8 cellular contexts compared by ENCODE assay signal in the genomic region with DNA sequence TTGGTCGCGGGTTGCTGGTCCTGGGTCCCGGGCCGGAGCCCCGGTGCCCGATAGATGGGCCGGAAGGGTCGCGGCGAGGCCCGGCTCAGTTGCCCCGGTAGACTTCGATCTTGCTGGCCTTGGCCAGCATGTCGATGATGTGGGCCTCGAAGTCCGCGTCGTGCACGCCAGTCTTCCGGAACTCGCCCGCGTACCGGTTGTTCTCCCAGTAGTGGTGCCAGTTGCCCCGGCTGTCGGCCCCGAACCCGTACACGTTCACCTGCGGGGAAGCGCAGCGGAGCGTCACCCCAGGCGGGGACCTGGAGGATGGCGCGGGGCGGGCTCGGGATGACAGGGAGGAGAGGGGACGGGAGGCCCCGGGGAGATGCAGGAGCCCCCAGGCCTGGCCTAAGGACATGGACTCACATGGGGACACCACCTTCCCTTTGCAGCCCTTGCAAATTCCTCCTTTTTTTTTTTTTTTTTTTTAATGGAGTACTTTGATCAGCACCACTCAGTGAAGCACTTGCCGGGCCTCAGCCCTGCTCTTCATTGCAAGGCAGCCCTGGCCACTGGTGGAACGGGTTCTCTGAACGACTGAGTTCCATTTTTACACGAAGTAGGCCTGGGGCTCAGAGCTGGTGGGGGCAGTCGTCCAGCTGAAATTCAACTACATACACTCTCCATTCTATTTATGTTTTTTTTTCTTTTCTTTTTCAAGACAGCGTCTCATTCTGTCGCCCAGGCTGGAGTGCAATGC. TPM values are rescaled to one million over a fixed set of nuclear protein-coding genes. Genes with fewer than 3 reads are reported as not detected.
A peak's percentile ranks its signal among the peaks of the same experiment; 100 is the strongest.
DNase-seq lines count a peak whose midpoint lies in the region; ATAC-seq and TF ChIP-seq lines count a peak whose summit lies in the region.

No MANE protein-coding gene starts in this region.

- peaks cover 27% of the 10 kb centered on the region for H3K36me3 Mint-ChIP-seq in nephron (ENCODE audit: low read depth)

- peak overlapping the region; percentile 94 to 95 (median 95) for H3K4me3 Mint-ChIP-seq in nephron

- H3K4me3 ChIP-seq in GM06990 (replicated peaks; ENCODE audit: low read depth, low read length) (peak overlapping the region; percentile 63), Loucy (ENCODE audit: low read length, poor library complexity, severe bottlenecking) (peak overlapping the region; percentile 99), ectodermal cell (ENCODE audit: insufficient read depth, low read depth, low read length) (peak overlapping the region; percentile 93)

- no peak for DNase-seq in GM06990 (ENCODE audit: extremely low read depth, insufficient read length)
- no peak for DNase-seq in middle frontal gyrus (ENCODE audit: extremely low spot score, low spot score)
- DNase-seq in OCI-M2 (lab: John Stamatoyannopoulos, UW; ENCODE audit: unreplicated experiment) = no peak
- no peak for DNase-seq in inferior parietal cortex (ENCODE audit: extremely low spot score)

- peaks cover 22% of the 10 kb centered on the region for H3K4me1 ChIP-seq in Loucy (ENCODE audit: insufficient read depth, low read length, poor library complexity, severe bottlenecking)
- H3K4me1 ChIP-seq in ectodermal cell (ENCODE audit: control insufficient read depth, insufficient read depth, low read length) = peaks cover 8% of the 10 kb centered on the region

- peak overlapping the region; percentile 95 for H3K9ac ChIP-seq in Loucy (ENCODE audit: low read depth, low read length, poor library complexity, severe bottlenecking)

- ATAC-seq in HG02973 (IDR thresholded peaks at IDR 0.05; ENCODE audit: unreplicated experiment) = no peak

- no peaks in the 10 kb centered on the region for H3K9me2 ChIP-seq in Loucy (replicated peaks; ENCODE audit: low read depth, low read length)

- H3F3A ChIP-seq in Loucy (ENCODE audit: low read depth) = peaks cover 9% of the 10 kb centered on the region

- no peaks in the 10 kb centered on the region for H3K9me3 Mint-ChIP-seq in nephron

- H3K79me2 ChIP-seq in Loucy (ENCODE audit: insufficient read depth, low read length) = peaks cover 14% of the 10 kb centered on the region; the same call in 1 of the 2 replicates

- H3K27me3 Mint-ChIP-seq in nephron (ENCODE audit: low read depth) = no peaks in the 10 kb centered on the region

- no peak overlapping the region for H3K27ac ChIP-seq in ectodermal cell (ENCODE audit: insufficient read depth, low read depth, low read length, poor library complexity, severe bottlenecking)

- peak overlapping the region in 2 of 3 experiments; percentile 96 to 97 for H3K27ac Mint-ChIP-seq in nephron

- H3K27me3 ChIP-seq in GM06990 (replicated peaks; ENCODE audit: control insufficient read depth, insufficient read depth, low read length) (no peaks in the 10 kb centered on the region), Loucy (ENCODE audit: insufficient read depth, low read length, poor library complexity, severe bottlenecking) (no peaks in the 10 kb centered on the region), ectodermal cell (ENCODE audit: control insufficient read depth, insufficient read depth, low read length, poor library complexity, severe bottlenecking) (no peaks in the 10 kb centered on the region)

- peaks cover 5% of the 10 kb centered on the region for H3K36me3 ChIP-seq in GM06990 (ENCODE audit: control insufficient read depth, insufficient read depth, low read length)
- H3K36me3 ChIP-seq in Loucy (ENCODE audit: insufficient read depth, low read length) = peaks cover 3% of the 10 kb centered on the region; the same call in 1 of the 2 replicates
- H3K36me3 ChIP-seq in ectodermal cell (ENCODE audit: control insufficient read depth, insufficient read depth, low read length) = peaks cover 2% of the 10 kb centered on the region

- WGBS in ectodermal cell, 2 experiments = 16% methylated on average over 47 of the region's 47 CpGs

- peak overlapping the region; percentile 93 for H2AFZ ChIP-seq in Loucy (ENCODE audit: low read length)

- peaks cover 9% of the 10 kb centered on the region for H4K20me1 ChIP-seq in Loucy (ENCODE audit: insufficient read depth, low read length, poor library complexity, severe bottlenecking)

- H3K4me2 ChIP-seq in Loucy (ENCODE audit: low read depth, low read length, poor library complexity, severe bottlenecking) = peak overlapping the region; percentile 79

- no peak for TF ChIP-seq CTCF in GM06990 (IDR thresholded peaks at IDR 0.05; ENCODE audit: insufficient read depth, low read length, poor library complexity, severe bottlenecking)
- no peak for TF ChIP-seq CTCF in Loucy (conservative IDR thresholded peaks at IDR 0.05; ENCODE audit: low read length)
- no peak for TF ChIP-seq CTCF in nephron (IDR thresholded peaks at IDR 0.05; ENCODE audit: unreplicated experiment in 3 of 3)

- peaks cover 5% of the 10 kb centered on the region for H3K4me1 Mint-ChIP-seq in nephron

- H3K9me3 ChIP-seq in Loucy (ENCODE audit: insufficient read depth, low read depth, low read length) (no peaks in the 10 kb centered on the region), ectodermal cell (ENCODE audit: control insufficient read depth, low read length) (no peaks in the 10 kb centered on the region)

RNA-seq across cellular contexts. Expression of gene DDX19A, which starts 35.1 kb away (rescaled TPM):
- 69.1 TPM for polyA plus RNA-seq in ectodermal cell (2013, experiment 1 of 4)
- polyA plus RNA-seq in ectodermal cell (2013, experiment 2 of 4) = 66.1 TPM
- 44.2 TPM for polyA plus RNA-seq in ectodermal cell (2013, experiment 3 of 4)
- polyA plus RNA-seq in ectodermal cell (2013, experiment 4 of 4) = 53.8 TPM

RNA-seq across cellular contexts. Expression of gene ST3GAL2, which starts 57.1 kb away (rescaled TPM):
- polyA plus RNA-seq in ectodermal cell (2013, experiment 1 of 4) = 25.5 TPM
- 25.9 TPM for polyA plus RNA-seq in ectodermal cell (2013, experiment 2 of 4)
- polyA plus RNA-seq in ectodermal cell (2013, experiment 3 of 4) = 19.5 TPM
- polyA plus RNA-seq in ectodermal cell (2013, experiment 4 of 4) = 20.4 TPM
